In the genomic region with DNA sequence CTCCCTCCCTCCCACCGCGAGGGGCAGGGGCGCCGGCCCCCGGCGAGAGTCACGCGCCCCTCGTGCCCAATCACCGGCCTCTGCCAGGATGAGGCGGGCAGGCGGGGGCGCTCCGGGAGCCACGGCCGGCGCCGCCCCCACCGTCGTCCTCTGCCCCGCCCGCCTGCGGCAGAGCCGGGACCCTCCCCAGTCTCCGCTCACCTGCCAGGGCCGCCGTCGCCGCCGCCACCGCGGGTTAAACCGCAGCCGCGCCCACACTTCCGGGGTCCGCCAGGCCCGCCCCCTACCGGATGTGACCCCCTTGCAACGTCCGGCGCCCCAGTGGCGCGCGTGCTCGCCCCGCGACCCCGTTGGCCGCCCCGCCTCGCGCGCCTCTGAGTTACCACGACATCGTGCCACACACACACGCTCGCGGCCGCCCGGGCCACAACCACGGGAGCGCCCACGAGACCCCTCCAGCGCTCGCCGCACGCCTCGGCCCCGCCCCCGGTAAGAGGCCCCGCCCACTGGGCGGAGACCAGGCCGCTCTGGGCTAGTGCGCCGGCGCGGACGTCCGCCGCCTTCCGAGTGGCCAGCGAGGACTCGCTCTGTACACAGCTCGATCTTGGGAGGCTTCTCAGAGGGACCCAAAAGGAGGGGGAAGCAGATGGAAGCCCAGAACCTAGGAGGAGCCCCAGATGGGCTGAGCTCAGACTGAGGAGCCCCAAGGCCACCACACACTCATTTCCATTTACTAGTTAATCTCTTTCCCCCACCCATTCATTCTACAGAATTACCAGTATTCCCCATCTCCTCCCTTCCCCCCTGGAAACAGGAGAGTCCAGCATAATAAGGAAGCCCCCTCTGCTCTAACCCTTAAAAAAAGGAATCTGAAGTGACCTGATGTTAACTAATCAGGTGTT, we compare ENCODE assay signal across 8 cellular contexts. TPM values are rescaled to one million over a fixed set of nuclear protein-coding genes. Genes with fewer than 3 reads are reported as not detected.
A peak's percentile ranks its signal among the peaks of the same experiment; 100 is the strongest.
DNase-seq lines count a peak whose midpoint lies in the region; ATAC-seq and TF ChIP-seq lines count a peak whose summit lies in the region.

A gene (minus strand): TSS at position 237 of the 902 bp plus-strand sequence. CDS start 22,597 bp downstream, outside the sequence.

- DNase-seq in GM12865 (ENCODE audit: low read depth): peak; percentile 98
- DNase-seq in NCI-H1105 (lab: John Stamatoyannopoulos, UW): peak; percentile 93
- peak; percentile 84 for DNase-seq in SKM-1 treated with dmso at 0.1 percent for 144 hours (lab: John Stamatoyannopoulos, UW; ENCODE audit: unreplicated experiment)
- DNase-seq in activated naive CD8-positive, alpha-beta T cell treated with anti-CD3 and anti-CD28 coated beads, Interleukin-2, amount 10 ng/mL, durations not matched to agents 7 days and 5 days: peak; percentile 98
- peak; percentile 93 for DNase-seq in glutamatergic neuron
- peak; percentile 85 to 94 (median 91) for DNase-seq in ovary

- no peaks in the 10 kb centered on the region for H3K9me3 ChIP-seq in ovary
- no peaks in the 10 kb centered on the region for H3K9me3 ChIP-seq in thymus (ENCODE audit: control insufficient read depth)

- no peaks in the 10 kb centered on the region for H3K36me3 ChIP-seq in ovary
- H3K36me3 ChIP-seq in thymus (ENCODE audit: control insufficient read depth, insufficient read depth): no peaks in the 10 kb centered on the region

- TF ChIP-seq POLR2A in ovary (IDR thresholded peaks at IDR 0.05): peak; percentile 41

- WGBS in ovary, 3 donors: 0 to 1% (median 0%) methylated on average over 32 to 85 of the region's 85 CpGs
- under 1% methylated on average over 85 of the region's 85 CpGs for WGBS in thymus

- H3K27ac Mint-ChIP-seq in activated naive CD8-positive, alpha-beta T cell treated with anti-CD3 and anti-CD28 coated beads, Interleukin-2, amount 10 ng/mL, durations not matched to agents 7 days and 5 days: peak within 1 kb of the TSS; percentile 88
- peak within 1 kb of the TSS; percentile 96 for H3K27ac Mint-ChIP-seq in glutamatergic neuron (ENCODE audit: unreplicated experiment)

- no peaks in the 10 kb centered on the region for H3K27me3 Mint-ChIP-seq in activated naive CD8-positive, alpha-beta T cell treated with anti-CD3 and anti-CD28 coated beads, Interleukin-2, amount 10 ng/mL, durations not matched to agents 7 days and 5 days
- H3K27me3 Mint-ChIP-seq in glutamatergic neuron (ENCODE audit: unreplicated experiment): peaks cover 2% of the 10 kb centered on the region

- H3K9me3 Mint-ChIP-seq in activated naive CD8-positive, alpha-beta T cell treated with anti-CD3 and anti-CD28 coated beads, Interleukin-2, amount 10 ng/mL, durations not matched to agents 7 days and 5 days: peaks cover 1% of the 10 kb centered on the region
- H3K9me3 Mint-ChIP-seq in glutamatergic neuron (ENCODE audit: unreplicated experiment): peaks cover 8% of the 10 kb centered on the region

- POLR2A ChIA-PET in activated naive CD8-positive, alpha-beta T cell treated with anti-CD3 and anti-CD28 coated beads, Interleukin-2, amount 10 ng/mL, durations not matched to agents 7 days and 5 days (lab: Charles Lee): interaction anchor here (1.1 kb wide), 2 partner anchors 9 to 190 kb away, joined by 3 read pairs; a partner anchor contains a TSS

- H3K4me3 Mint-ChIP-seq in activated naive CD8-positive, alpha-beta T cell treated with anti-CD3 and anti-CD28 coated beads, Interleukin-2, amount 10 ng/mL, durations not matched to agents 7 days and 5 days: peak within 1 kb of the TSS; percentile 86
- H3K4me3 Mint-ChIP-seq in glutamatergic neuron (ENCODE audit: unreplicated experiment): peak within 1 kb of the TSS; percentile 92

- H3K36me3 Mint-ChIP-seq in activated naive CD8-positive, alpha-beta T cell treated with anti-CD3 and anti-CD28 coated beads, Interleukin-2, amount 10 ng/mL, durations not matched to agents 7 days and 5 days: peaks cover 3% of the 10 kb centered on the region
- no peaks in the 10 kb centered on the region for H3K36me3 Mint-ChIP-seq in glutamatergic neuron (ENCODE audit: unreplicated experiment)

- H3K4me1 ChIP-seq in ovary (ENCODE audit: insufficient read depth) (peaks cover 16% of the 10 kb centered on the region), thymus (ENCODE audit: control insufficient read depth, insufficient read depth, low read length) (peaks cover 10% of the 10 kb centered on the region)

- TF ChIP-seq CTCF in GM12865 (IDR thresholded peaks at IDR 0.05; ENCODE audit: insufficient read depth, low read depth, low read length, missing control alignments) (peak; percentile 0), glutamatergic neuron (IDR thresholded peaks at IDR 0.05; ENCODE audit: partially characterized antibody, unreplicated experiment) (peak; percentile 71), ovary (IDR thresholded peaks at IDR 0.05) (peak; percentile 10 to 62 (median 47))

- H3K27me3 ChIP-seq in ovary (no peaks in the 10 kb centered on the region), thymus (ENCODE audit: control insufficient read depth, insufficient read depth) (no peaks in the 10 kb centered on the region)

- H3K27ac ChIP-seq in ovary (peak within 1 kb of the TSS; percentile 78 to 94), thymus (ENCODE audit: low read depth) (peak within 1 kb of the TSS; percentile 99)

- ATAC-seq in HG02642 (IDR thresholded peaks at IDR 0.05; ENCODE audit: poor library complexity, unreplicated experiment): peak; percentile 85
- ATAC-seq in activated naive CD8-positive, alpha-beta T cell treated with anti-CD3 and anti-CD28 coated beads, Interleukin-2, amount 10 ng/mL, durations not matched to agents 7 days and 5 days (ENCODE audit: low read depth): peak; percentile 84

- peaks cover 32% of the 10 kb centered on the region for H3K4me1 Mint-ChIP-seq in activated naive CD8-positive, alpha-beta T cell treated with anti-CD3 and anti-CD28 coated beads, Interleukin-2, amount 10 ng/mL, durations not matched to agents 7 days and 5 days
- peaks cover 15% of the 10 kb centered on the region for H3K4me1 Mint-ChIP-seq in glutamatergic neuron (ENCODE audit: low read depth, unreplicated experiment)

- intact Hi-C loops in ovary (cut with DNase I): no loop called here

- TF ChIP-seq EP300 in ovary (IDR thresholded peaks at IDR 0.05): no peak

- H3K4me3 ChIP-seq in GM12865 (ENCODE audit: low read depth, low read length) (peak within 1 kb of the TSS; percentile 87), ovary (peak within 1 kb of the TSS; percentile 79), thymus (ENCODE audit: low read length) (peak within 1 kb of the TSS; percentile 80)

RNA-seq across cellular contexts. Expression of the gene that starts here (rescaled TPM):
- total RNA-seq in activated naive CD8-positive, alpha-beta T cell treated with anti-CD3 and anti-CD28 coated beads, Interleukin-2, amount 10 ng/mL, durations not matched to agents 7 days and 5 days: 1 to 10 TPM; 5.6 to 6.0 TPM
- total RNA-seq in glutamatergic neuron (ENCODE audit: unreplicated experiment) (27.1 TPM), ovary (10 to 100 TPM; 11.3 to 25.8 (median 20.7) TPM)
- polyA plus RNA-seq in ovary (10 to 100 TPM in 1 of 2 donors, 1 to 10 TPM in 1; 7.8 to 14.0 TPM), thymus (9.4 TPM)

Comparison
In these comparisons a context has a peak if more than half of its experiments do, and no peak if none do; other contexts are left out.
1. Peak in every context shown above with its lines: DNase-seq, ATAC-seq, H3K4me3 ChIP-seq and H3K27ac ChIP-seq.
2. CTCF ChIP-seq: peak in every context shown above with its lines; median percentile 71 in glutamatergic neuron; 47 in ovary; 0 in GM12865.